Comparison of ENCODE assay signal across 2 cellular contexts in genomic region chr6:29755295-29755871, GRCh38.
TF ChIP-seq lines count a peak whose summit lies in the region.

No MANE protein-coding gene starts in this region.

TF ChIP-seq in GM23338, 12 proteins besides CTCF, POLR2A, EP300 and RAD21:
- TF ChIP-seq CREB1 (CRISPR knock-in tag; IDR thresholded peaks at IDR 0.05; ENCODE audit: low read depth) (no peak), EZH2phosphoT487 (IDR thresholded peaks at IDR 0.05; ENCODE audit: unreplicated experiment) (no peak), ETS1 (IDR thresholded peaks at IDR 0.05) (no peak), POLR2AphosphoS5 (IDR thresholded peaks at IDR 0.05; ENCODE audit: low read depth) (no peak), EZH2 (IDR thresholded peaks at IDR 0.05; ENCODE audit: low read depth, unreplicated experiment) (no peak), JUNB (IDR thresholded peaks at IDR 0.05; ENCODE audit: unreplicated experiment) (no peak), ZNF114 (CRISPR knock-in tag; IDR thresholded peaks at IDR 0.05) (no peak), STAT1 (IDR thresholded peaks at IDR 0.05; ENCODE audit: unreplicated experiment) (no peak), ZNF462 (CRISPR knock-in tag; IDR thresholded peaks at IDR 0.05) (no peak), NANOG (IDR thresholded peaks at IDR 0.05; ENCODE audit: borderline replicate concordance) (no peak), REST (IDR thresholded peaks at IDR 0.05; ENCODE audit: unreplicated experiment) (no peak), ZNF331 (CRISPR knock-in tag; IDR thresholded peaks at IDR 0.05; ENCODE audit: low read depth) (no peak)

TF ChIP-seq in K562, 482 proteins besides CTCF, POLR2A, EP300 and RAD21:
- no peak for TF ChIP-seq CTCFL (IDR thresholded peaks at IDR 0.05; ENCODE audit: borderline replicate concordance, insufficient read depth, low read depth, low read length, poor library complexity, severe bottlenecking)
- no peak for TF ChIP-seq SRSF7 (optimal IDR thresholded peaks at IDR 0.05; ENCODE audit: low read depth, low read length)
- no peak for TF ChIP-seq ZNF121 (CRISPR knock-in tag; conservative IDR thresholded peaks at IDR 0.05)
- no peak for TF ChIP-seq GTF3C2 (IDR thresholded peaks at IDR 0.05; ENCODE audit: borderline replicate concordance, extremely low read depth, insufficient read length)
- no peak for TF ChIP-seq TEAD1 (CRISPR knock-in tag; IDR thresholded peaks at IDR 0.05)
- TF ChIP-seq ZBTB33 (CRISPR knock-in tag; IDR thresholded peaks at IDR 0.05): peak; percentile 77
- TF ChIP-seq HNRNPL (IDR thresholded peaks at IDR 0.05; ENCODE audit: low read depth, low read length): no peak
- no peak for TF ChIP-seq NFE2 (IDR thresholded peaks at IDR 0.05; ENCODE audit: low read depth)
TF ChIP-seq in K562: peak in this region for 1.
